Comparison of ENCODE assay signal across 8 cellular contexts in the genomic region with DNA sequence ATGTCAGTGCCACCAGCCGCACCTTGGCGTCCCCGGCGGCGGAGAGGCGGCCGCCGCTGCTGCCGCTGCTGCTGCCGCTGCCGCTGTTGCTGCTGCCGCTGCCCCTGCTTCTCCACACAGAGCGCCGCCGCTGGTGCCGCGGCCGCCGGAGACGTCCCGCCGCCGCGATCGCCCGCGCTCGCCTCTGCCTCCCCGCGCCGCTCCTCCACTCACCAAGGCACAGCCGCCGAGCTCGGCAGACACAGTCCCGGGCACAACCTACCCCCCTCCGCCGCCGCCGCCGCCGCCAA. TPM values are rescaled to one million over a fixed set of nuclear protein-coding genes. Genes with fewer than 3 reads are reported as not detected.
DNase-seq lines count a peak whose midpoint lies in the region; ATAC-seq and TF ChIP-seq lines count a peak whose summit lies in the region.

A gene (minus strand): TSS at position 260 of the 290 bp plus-strand sequence.

- H3K9me3 ChIP-seq in CD4-positive, CD25-positive, alpha-beta regulatory T cell (ENCODE audit: control insufficient read depth in 2 of 2, low read length in 2 of 2) = no peaks in the 10 kb centered on the region
- no peaks in the 10 kb centered on the region for H3K9me3 ChIP-seq in mucosa of stomach (ENCODE audit: control insufficient read depth, low read length)

- peaks cover 19 to 46% (median 36%) of the 10 kb centered on the region in 4 donors for H3K4me1 Mint-ChIP-seq in CD4-positive, CD25-positive, alpha-beta regulatory T cell

- peak within 1 kb of the TSS; percentile 93 to 97 (median 94) for H3K27ac Mint-ChIP-seq in CD4-positive, CD25-positive, alpha-beta regulatory T cell

- peak; percentile 20 to 30 for ATAC-seq in CD4-positive, CD25-positive, alpha-beta regulatory T cell (ENCODE audit: low read depth in 2 of 2)
- ATAC-seq in GM19468 (IDR thresholded peaks at IDR 0.05; ENCODE audit: extremely low read depth, unreplicated experiment) = peak; percentile 11

- DNase-seq in CD4-positive, CD25-positive, alpha-beta regulatory T cell = no peak
- DNase-seq in LNCaP clone FGC (ENCODE audit: low read depth) = no peak
- no peak for DNase-seq in dorsolateral prefrontal cortex
- DNase-seq in cerebellar cortex (ENCODE audit: low spot score) = no peak
- no peak for DNase-seq in pons (ENCODE audit: low spot score)
- no peak for DNase-seq in ecto neural progenitor cell (ENCODE audit: low spot score)

- peaks cover 19% of the 10 kb centered on the region for H3K4me1 ChIP-seq in CD4-positive, CD25-positive, alpha-beta regulatory T cell (ENCODE audit: control insufficient read depth, insufficient read depth, low read length, poor library complexity, severe bottlenecking)
- H3K4me1 ChIP-seq in mucosa of stomach (ENCODE audit: control insufficient read depth, insufficient read depth, low read length) = peaks cover 31% of the 10 kb centered on the region

- peak within 1 kb of the TSS; percentile 87 for H3K9ac ChIP-seq in mucosa of stomach (ENCODE audit: low read length)

- no peak for TF ChIP-seq CTCF in LNCaP clone FGC (IDR thresholded peaks at IDR 0.05; ENCODE audit: control insufficient read depth, extremely low read depth, insufficient read depth)
- TF ChIP-seq CTCF in dorsolateral prefrontal cortex (IDR thresholded peaks at IDR 0.05 in 54 of 56, conservative IDR thresholded peaks at IDR 0.05 in 2 of 56; ENCODE audit: low read depth in 1 of 56, partially characterized antibody in 56 of 56) = peak in 4 of 56 donors; percentile 4 to 9 (median 7)

- peaks cover 29% of the 10 kb centered on the region for H3K27me3 Mint-ChIP-seq in CD4-positive, CD25-positive, alpha-beta regulatory T cell

- peak within 1 kb of the TSS; percentile 83 for H3K27ac ChIP-seq in CD4-positive, CD25-positive, alpha-beta regulatory T cell (ENCODE audit: insufficient read depth, low read length, poor library complexity, severe bottlenecking)
- H3K27ac ChIP-seq in dorsolateral prefrontal cortex = peak within 1 kb of the TSS; percentile 92 to 100 (median 98)

- H3K36me3 ChIP-seq in CD4-positive, CD25-positive, alpha-beta regulatory T cell (ENCODE audit: control insufficient read depth, insufficient read depth, low read length) = no peaks in the 10 kb centered on the region
- no peaks in the 10 kb centered on the region for H3K36me3 ChIP-seq in mucosa of stomach (ENCODE audit: control insufficient read depth, insufficient read depth, low read length)

- H3K36me3 Mint-ChIP-seq in CD4-positive, CD25-positive, alpha-beta regulatory T cell = no peaks in the 10 kb centered on the region

- H3K9me3 Mint-ChIP-seq in CD4-positive, CD25-positive, alpha-beta regulatory T cell = peaks cover 0 to 4% (median 0%) of the 10 kb centered on the region in 7 donors

- H3K4me3 Mint-ChIP-seq in CD4-positive, CD25-positive, alpha-beta regulatory T cell = peak within 1 kb of the TSS; percentile 97 to 99 (median 98)

- H3K27me3 ChIP-seq in CD4-positive, CD25-positive, alpha-beta regulatory T cell (ENCODE audit: control insufficient read depth, insufficient read depth, low read length) = peaks cover 24% of the 10 kb centered on the region
- H3K27me3 ChIP-seq in dorsolateral prefrontal cortex (no peaks in the 10 kb centered on the region), mucosa of stomach (ENCODE audit: control insufficient read depth, insufficient read depth, low read length) (no peaks in the 10 kb centered on the region)

- intact Hi-C loops in dorsolateral prefrontal cortex (cut with DNase I) = loop anchor here (2.0 to 10.0 kb wide), 6 partner anchors 42 to 1402 kb away; a partner anchor contains a TSS

- peak within 1 kb of the TSS; percentile 79 for H3K4me3 ChIP-seq in CD4-positive, CD25-positive, alpha-beta regulatory T cell (ENCODE audit: low read depth, low read length)
- H3K4me3 ChIP-seq in LNCaP clone FGC (ENCODE audit: low read depth, low read length) = peak within 1 kb of the TSS; percentile 95
- H3K4me3 ChIP-seq in dorsolateral prefrontal cortex = peak within 1 kb of the TSS; percentile 69 to 98 (median 88)
- H3K4me3 ChIP-seq in mucosa of stomach (ENCODE audit: low read length) = peak within 1 kb of the TSS; percentile 77

RNA-seq across cellular contexts. Expression of the gene that starts here (rescaled TPM):
- total RNA-seq in CD4-positive, CD25-positive, alpha-beta regulatory T cell = 31.1 TPM
- 10 to 100 TPM in 1 of 4 donors, 1 to 10 TPM in 3; 5.2 to 15.5 (median 6.4) TPM for polyA plus RNA-seq in CD4-positive, CD25-positive, alpha-beta regulatory T cell
- total RNA-seq in dorsolateral prefrontal cortex = 100 to 1,000 TPM; 112 to 532 (median 333) TPM
